In the genomic region with DNA sequence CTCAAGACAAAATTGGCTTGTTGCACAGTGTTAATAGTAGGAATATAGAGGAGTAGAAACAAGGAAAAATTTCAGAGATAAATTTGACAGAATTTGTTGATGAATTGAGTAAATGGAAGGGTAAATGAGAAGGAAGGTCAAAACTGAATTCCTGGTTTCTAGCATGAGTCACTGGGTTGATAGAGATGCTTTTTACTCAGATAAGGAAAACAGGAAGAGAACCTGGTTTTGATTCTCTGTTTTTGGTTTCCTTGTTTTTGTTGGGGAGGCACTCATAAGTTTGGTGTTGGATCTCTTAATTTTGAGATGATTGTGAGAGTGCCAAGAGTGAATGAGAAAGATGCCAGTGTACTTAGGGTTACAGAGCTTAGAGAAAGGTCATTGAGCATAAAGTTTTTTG, we compare ENCODE assay signal across 1 cellular context.
TF ChIP-seq lines count a peak whose summit lies in the region.

No MANE protein-coding gene starts in this region.

TF ChIP-seq in K562, 482 proteins besides CTCF, POLR2A, EP300 and RAD21:
- peak; percentile 26 to 61; a peak in 2 of 4 replicates for TF ChIP-seq FOXK2 (conservative IDR thresholded peaks at IDR 0.05 in 1 of 2, IDR thresholded peaks at IDR 0.05 in 1 of 2; ENCODE audit: low read depth in 2 of 2)
- TF ChIP-seq SMARCC2 (IDR thresholded peaks at IDR 0.05; ENCODE audit: low read depth): peak; percentile 62; the same call in 1 of the 2 replicates
- TF ChIP-seq, protein P1, sequence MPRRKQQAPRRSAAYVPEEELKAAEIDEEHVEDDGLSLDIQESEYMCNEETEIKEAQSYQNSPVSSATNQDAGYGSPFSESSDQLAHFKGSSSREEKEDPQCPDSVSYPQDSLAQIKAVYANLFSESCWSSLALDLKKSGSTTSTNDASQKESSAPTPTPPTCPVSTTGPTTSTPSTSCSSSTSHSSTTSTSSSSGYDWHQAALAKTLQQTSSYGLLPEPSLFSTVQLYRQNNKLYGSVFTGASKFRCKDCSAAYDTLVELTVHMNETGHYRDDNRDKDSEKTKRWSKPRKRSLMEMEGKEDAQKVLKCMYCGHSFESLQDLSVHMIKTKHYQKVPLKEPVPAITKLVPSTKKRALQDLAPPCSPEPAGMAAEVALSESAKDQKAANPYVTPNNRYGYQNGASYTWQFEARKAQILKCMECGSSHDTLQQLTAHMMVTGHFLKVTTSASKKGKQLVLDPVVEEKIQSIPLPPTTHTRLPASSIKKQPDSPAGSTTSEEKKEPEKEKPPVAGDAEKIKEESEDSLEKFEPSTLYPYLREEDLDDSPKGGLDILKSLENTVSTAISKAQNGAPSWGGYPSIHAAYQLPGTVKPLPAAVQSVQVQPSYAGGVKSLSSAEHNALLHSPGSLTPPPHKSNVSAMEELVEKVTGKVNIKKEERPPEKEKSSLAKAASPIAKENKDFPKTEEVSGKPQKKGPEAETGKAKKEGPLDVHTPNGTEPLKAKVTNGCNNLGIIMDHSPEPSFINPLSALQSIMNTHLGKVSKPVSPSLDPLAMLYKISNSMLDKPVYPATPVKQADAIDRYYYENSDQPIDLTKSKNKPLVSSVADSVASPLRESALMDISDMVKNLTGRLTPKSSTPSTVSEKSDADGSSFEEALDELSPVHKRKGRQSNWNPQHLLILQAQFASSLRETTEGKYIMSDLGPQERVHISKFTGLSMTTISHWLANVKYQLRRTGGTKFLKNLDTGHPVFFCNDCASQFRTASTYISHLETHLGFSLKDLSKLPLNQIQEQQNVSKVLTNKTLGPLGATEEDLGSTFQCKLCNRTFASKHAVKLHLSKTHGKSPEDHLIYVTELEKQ (CRISPR knock-in tag; IDR thresholded peaks at IDR 0.05): no peak
- TF ChIP-seq HMG20A (CRISPR knock-in tag; conservative IDR thresholded peaks at IDR 0.05): no peak
- TF ChIP-seq, protein P2, sequence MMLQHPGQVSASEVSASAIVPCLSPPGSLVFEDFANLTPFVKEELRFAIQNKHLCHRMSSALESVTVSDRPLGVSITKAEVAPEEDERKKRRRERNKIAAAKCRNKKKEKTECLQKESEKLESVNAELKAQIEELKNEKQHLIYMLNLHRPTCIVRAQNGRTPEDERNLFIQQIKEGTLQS (IDR thresholded peaks at IDR 0.05): peak; percentile 79
- TF ChIP-seq, protein P2 (CRISPR knock-in tag; conservative IDR thresholded peaks at IDR 0.05): no peak
- peak; percentile 22; the same call in 1 of the 2 replicates for TF ChIP-seq CBFA2T3 (IDR thresholded peaks at IDR 0.05)
- no peak for TF ChIP-seq ARNT (IDR thresholded peaks at IDR 0.05)
- peak; percentile 86 for TF ChIP-seq SMARCA4 (IDR thresholded peaks at IDR 0.05)
- peak; percentile 32; the same call in 1 of the 2 replicates for TF ChIP-seq LEF1 (IDR thresholded peaks at IDR 0.05)
- TF ChIP-seq SLC30A9 (CRISPR knock-in tag; IDR thresholded peaks at IDR 0.05): no peak
- TF ChIP-seq ARID1B (IDR thresholded peaks at IDR 0.05): peak; percentile 81
- TF ChIP-seq ATF7 (IDR thresholded peaks at IDR 0.05): 0 out of 2 replicates have a peak, but pooled peaks have one; percentile 25
- 0 out of 2 replicates have a peak, but pooled peaks have one; percentile 54 for TF ChIP-seq ELF1 (tag; IDR thresholded peaks at IDR 0.05)
- peak; percentile 93 for TF ChIP-seq FOSL1 (tag; conservative IDR thresholded peaks at IDR 0.05)
- TF ChIP-seq HDAC1 (IDR thresholded peaks at IDR 0.05): peak in 1 of 2 experiments; percentile 36; a peak in 1 of 4 replicates
- TF ChIP-seq JUND (IDR thresholded peaks at IDR 0.05; ENCODE audit: borderline replicate concordance, low read depth, low read length): peak; percentile 94
- peak; percentile 89; the same call in 2 of the 3 replicates for TF ChIP-seq JUND (tag; IDR thresholded peaks at IDR 0.05; ENCODE audit: borderline replicate concordance, low read depth, low read length)
- TF ChIP-seq JUN (IDR thresholded peaks at IDR 0.05; ENCODE audit: borderline replicate concordance, low read depth, low read length): peak; percentile 80
- no peak for TF ChIP-seq JUN (CRISPR knock-in tag; IDR thresholded peaks at IDR 0.05; ENCODE audit: borderline replicate concordance)
- TF ChIP-seq KDM1A (IDR thresholded peaks at IDR 0.05): peak in 1 of 2 experiments; percentile 60; a peak in 1 of 4 replicates
- peak; percentile 49; the same call in 1 of the 2 replicates for TF ChIP-seq TEAD4 (IDR thresholded peaks at IDR 0.05; ENCODE audit: low read length)
- no peak for TF ChIP-seq TEAD4 (CRISPR knock-in tag; IDR thresholded peaks at IDR 0.05; ENCODE audit: borderline replicate concordance)
- TF ChIP-seq ESRRA (IDR thresholded peaks at IDR 0.05; ENCODE audit: borderline replicate concordance, low read depth): peak; percentile 54
- peak; percentile 80 for TF ChIP-seq SPI1 (IDR thresholded peaks at IDR 0.05; ENCODE audit: borderline replicate concordance, low read depth, low read length)
- TF ChIP-seq DPF2 (IDR thresholded peaks at IDR 0.05): peak; percentile 80
- TF ChIP-seq, protein P3, sequence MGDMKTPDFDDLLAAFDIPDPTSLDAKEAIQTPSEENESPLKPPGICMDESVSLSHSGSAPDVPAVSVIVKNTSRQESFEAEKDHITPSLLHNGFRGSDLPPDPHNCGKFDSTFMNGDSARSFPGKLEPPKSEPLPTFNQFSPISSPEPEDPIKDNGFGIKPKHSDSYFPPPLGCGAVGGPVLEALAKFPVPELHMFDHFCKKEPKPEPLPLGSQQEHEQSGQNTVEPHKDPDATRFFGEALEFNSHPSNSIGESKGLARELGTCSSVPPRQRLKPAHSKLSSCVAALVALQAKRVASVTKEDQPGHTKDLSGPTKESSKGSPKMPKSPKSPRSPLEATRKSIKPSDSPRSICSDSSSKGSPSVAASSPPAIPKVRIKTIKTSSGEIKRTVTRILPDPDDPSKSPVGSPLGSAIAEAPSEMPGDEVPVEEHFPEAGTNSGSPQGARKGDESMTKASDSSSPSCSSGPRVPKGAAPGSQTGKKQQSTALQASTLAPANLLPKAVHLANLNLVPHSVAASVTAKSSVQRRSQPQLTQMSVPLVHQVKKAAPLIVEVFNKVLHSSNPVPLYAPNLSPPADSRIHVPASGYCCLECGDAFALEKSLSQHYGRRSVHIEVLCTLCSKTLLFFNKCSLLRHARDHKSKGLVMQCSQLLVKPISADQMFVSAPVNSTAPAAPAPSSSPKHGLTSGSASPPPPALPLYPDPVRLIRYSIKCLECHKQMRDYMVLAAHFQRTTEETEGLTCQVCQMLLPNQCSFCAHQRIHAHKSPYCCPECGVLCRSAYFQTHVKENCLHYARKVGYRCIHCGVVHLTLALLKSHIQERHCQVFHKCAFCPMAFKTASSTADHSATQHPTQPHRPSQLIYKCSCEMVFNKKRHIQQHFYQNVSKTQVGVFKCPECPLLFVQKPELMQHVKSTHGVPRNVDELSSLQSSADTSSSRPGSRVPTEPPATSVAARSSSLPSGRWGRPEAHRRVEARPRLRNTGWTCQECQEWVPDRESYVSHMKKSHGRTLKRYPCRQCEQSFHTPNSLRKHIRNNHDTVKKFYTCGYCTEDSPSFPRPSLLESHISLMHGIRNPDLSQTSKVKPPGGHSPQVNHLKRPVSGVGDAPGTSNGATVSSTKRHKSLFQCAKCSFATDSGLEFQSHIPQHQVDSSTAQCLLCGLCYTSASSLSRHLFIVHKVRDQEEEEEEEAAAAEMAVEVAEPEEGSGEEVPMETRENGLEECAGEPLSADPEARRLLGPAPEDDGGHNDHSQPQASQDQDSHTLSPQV (IDR thresholded peaks at IDR 0.05): 0 out of 2 replicates have a peak, but pooled peaks have one; percentile 47
- no peak for TF ChIP-seq TAF15 (IDR thresholded peaks at IDR 0.05; ENCODE audit: low read depth, low read length)
- no peak for TF ChIP-seq ELF4 (CRISPR knock-in tag; IDR thresholded peaks at IDR 0.05)
- no peak for TF ChIP-seq TCFL5 (CRISPR knock-in tag; conservative IDR thresholded peaks at IDR 0.05)
- no peak for TF ChIP-seq KLF1 (tag; IDR thresholded peaks at IDR 0.05)
- TF ChIP-seq ZEB2 (IDR thresholded peaks at IDR 0.05): 0 out of 2 replicates have a peak, but pooled peaks have one; percentile 46
- TF ChIP-seq, protein P4, sequence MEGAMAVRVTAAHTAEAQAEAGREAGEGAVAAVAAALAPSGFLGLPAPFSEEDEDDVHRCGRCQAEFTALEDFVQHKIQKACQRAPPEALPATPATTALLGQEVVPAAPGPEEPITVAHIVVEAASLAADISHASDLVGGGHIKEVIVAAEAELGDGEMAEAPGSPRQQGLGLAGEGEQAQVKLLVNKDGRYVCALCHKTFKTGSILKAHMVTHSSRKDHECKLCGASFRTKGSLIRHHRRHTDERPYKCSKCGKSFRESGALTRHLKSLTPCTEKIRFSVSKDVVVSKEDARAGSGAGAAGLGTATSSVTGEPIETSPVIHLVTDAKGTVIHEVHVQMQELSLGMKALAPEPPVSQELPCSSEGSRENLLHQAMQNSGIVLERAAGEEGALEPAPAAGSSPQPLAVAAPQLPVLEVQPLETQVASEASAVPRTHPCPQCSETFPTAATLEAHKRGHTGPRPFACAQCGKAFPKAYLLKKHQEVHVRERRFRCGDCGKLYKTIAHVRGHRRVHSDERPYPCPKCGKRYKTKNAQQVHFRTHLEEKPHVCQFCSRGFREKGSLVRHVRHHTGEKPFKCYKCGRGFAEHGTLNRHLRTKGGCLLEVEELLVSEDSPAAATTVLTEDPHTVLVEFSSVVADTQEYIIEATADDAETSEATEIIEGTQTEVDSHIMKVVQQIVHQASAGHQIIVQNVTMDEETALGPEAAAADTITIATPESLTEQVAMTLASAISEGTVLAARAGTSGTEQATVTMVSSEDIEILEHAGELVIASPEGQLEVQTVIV (CRISPR knock-in tag; IDR thresholded peaks at IDR 0.05; ENCODE audit: borderline replicate concordance): no peak
- no peak for TF ChIP-seq FOXK1 (CRISPR knock-in tag; IDR thresholded peaks at IDR 0.05; ENCODE audit: borderline replicate concordance)
- TF ChIP-seq SMARCE1 (IDR thresholded peaks at IDR 0.05): peak; percentile 92
- TF ChIP-seq, protein P5, sequence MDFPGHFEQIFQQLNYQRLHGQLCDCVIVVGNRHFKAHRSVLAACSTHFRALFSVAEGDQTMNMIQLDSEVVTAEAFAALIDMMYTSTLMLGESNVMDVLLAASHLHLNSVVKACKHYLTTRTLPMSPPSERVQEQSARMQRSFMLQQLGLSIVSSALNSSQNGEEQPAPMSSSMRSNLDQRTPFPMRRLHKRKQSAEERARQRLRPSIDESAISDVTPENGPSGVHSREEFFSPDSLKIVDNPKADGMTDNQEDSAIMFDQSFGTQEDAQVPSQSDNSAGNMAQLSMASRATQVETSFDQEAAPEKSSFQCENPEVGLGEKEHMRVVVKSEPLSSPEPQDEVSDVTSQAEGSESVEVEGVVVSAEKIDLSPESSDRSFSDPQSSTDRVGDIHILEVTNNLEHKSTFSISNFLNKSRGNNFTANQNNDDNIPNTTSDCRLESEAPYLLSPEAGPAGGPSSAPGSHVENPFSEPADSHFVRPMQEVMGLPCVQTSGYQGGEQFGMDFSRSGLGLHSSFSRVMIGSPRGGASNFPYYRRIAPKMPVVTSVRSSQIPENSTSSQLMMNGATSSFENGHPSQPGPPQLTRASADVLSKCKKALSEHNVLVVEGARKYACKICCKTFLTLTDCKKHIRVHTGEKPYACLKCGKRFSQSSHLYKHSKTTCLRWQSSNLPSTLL (IDR thresholded peaks at IDR 0.05): no peak
- TF ChIP-seq, protein P6, sequence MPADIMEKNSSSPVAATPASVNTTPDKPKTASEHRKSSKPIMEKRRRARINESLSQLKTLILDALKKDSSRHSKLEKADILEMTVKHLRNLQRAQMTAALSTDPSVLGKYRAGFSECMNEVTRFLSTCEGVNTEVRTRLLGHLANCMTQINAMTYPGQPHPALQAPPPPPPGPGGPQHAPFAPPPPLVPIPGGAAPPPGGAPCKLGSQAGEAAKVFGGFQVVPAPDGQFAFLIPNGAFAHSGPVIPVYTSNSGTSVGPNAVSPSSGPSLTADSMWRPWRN (IDR thresholded peaks at IDR 0.05; ENCODE audit: low read depth): no peak
- TF ChIP-seq CTBP1 (IDR thresholded peaks at IDR 0.05; ENCODE audit: borderline replicate concordance): peak; percentile 46; the same call in 1 of the 2 replicates
- TF ChIP-seq SETDB1 (IDR thresholded peaks at IDR 0.05; ENCODE audit: low read length): no peak
- TF ChIP-seq, protein P7, sequence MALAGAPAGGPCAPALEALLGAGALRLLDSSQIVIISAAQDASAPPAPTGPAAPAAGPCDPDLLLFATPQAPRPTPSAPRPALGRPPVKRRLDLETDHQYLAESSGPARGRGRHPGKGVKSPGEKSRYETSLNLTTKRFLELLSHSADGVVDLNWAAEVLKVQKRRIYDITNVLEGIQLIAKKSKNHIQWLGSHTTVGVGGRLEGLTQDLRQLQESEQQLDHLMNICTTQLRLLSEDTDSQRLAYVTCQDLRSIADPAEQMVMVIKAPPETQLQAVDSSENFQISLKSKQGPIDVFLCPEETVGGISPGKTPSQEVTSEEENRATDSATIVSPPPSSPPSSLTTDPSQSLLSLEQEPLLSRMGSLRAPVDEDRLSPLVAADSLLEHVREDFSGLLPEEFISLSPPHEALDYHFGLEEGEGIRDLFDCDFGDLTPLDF (CRISPR knock-in tag; IDR thresholded peaks at IDR 0.05): no peak
- TF ChIP-seq, protein P8, sequence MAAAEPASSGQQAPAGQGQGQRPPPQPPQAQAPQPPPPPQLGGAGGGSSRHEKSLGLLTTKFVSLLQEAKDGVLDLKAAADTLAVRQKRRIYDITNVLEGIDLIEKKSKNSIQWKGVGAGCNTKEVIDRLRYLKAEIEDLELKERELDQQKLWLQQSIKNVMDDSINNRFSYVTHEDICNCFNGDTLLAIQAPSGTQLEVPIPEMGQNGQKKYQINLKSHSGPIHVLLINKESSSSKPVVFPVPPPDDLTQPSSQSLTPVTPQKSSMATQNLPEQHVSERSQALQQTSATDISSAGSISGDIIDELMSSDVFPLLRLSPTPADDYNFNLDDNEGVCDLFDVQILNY (CRISPR knock-in tag; IDR thresholded peaks at IDR 0.05): no peak
- TF ChIP-seq RCOR1 (IDR thresholded peaks at IDR 0.05; ENCODE audit: borderline replicate concordance in 1 of 2, low read depth in 2 of 2, low read length in 2 of 2): peak in 1 of 2 experiments; percentile 80; a peak in 1 of 4 replicates
